ENCODE assay signal across 8 cellular contexts in genomic region chr15:63436872-63437375, GRCh38. TPM values are rescaled to one million over a fixed set of nuclear protein-coding genes. Genes with fewer than 3 reads are reported as not detected.
DNase-seq lines count a peak whose midpoint lies in the region; ATAC-seq and TF ChIP-seq lines count a peak whose summit lies in the region.

No MANE protein-coding gene starts in this region.

- peak; percentile 6 for TF ChIP-seq CTCF in GM06990 (IDR thresholded peaks at IDR 0.05; ENCODE audit: insufficient read depth, low read length, poor library complexity, severe bottlenecking)

- no peak overlapping the region for H3K4me3 ChIP-seq in GM06990 (replicated peaks; ENCODE audit: low read depth, low read length)

- DNase-seq in GM06990 (ENCODE audit: extremely low read depth, insufficient read length) (no peak), NCI-H2171 treated with DMSO at 0.1 percent for 48 hours (lab: John Stamatoyannopoulos, UW) (peak; percentile 89), left colon (peak; percentile 81 to 88)
- peak; percentile 54 for DNase-seq in activated CD4-positive, CD25-positive, alpha-beta regulatory T cell treated with anti-CD3 and anti-CD28 coated beads, Interleukin-2, amount 50 U/mL, for 72 hours
- DNase-seq in central memory CD4-positive, alpha-beta T cell: peak; percentile 78
- peak; percentile 44 to 56 for DNase-seq in stimulated activated CD4-positive, alpha-beta T cell treated with anti-CD3 and anti-CD28 coated beads, Interleukin-1b, Interleukin-23, amount 100 ng/mL, for 4 hours (ENCODE audit: low read depth in 2 of 2)

- H3K27me3 ChIP-seq in GM06990 (replicated peaks; ENCODE audit: control insufficient read depth, insufficient read depth, low read length): no peaks in the 10 kb centered on the region

- H3K36me3 ChIP-seq in GM06990 (ENCODE audit: control insufficient read depth, insufficient read depth, low read length): no peaks in the 10 kb centered on the region

- ATAC-seq in left colon: peak; percentile 94
- no peak for ATAC-seq in GM21723 (IDR thresholded peaks at IDR 0.05; ENCODE audit: unreplicated experiment)
- no peak for ATAC-seq in HG03139 (IDR thresholded peaks at IDR 0.05; ENCODE audit: unreplicated experiment)

- intact Hi-C loops in left colon (cut with DNase I, micrococcal nuclease): no loop called here

RNA-seq across cellular contexts. Expression of gene CA12, which starts 55.3 kb away (rescaled TPM):
- 100 to 1,000 TPM; 255 to 397 TPM for total RNA-seq in left colon
